Comparison of ENCODE assay signal across 8 cellular contexts in genomic region chr6:161418458-161418945, GRCh38.
A peak's percentile ranks its signal among the peaks of the same experiment; 100 is the strongest.
DNase-seq lines count a peak whose midpoint lies in the region; ATAC-seq and TF ChIP-seq lines count a peak whose summit lies in the region.

No MANE protein-coding gene starts in this region.

- H3K36me3 ChIP-seq in Panc1 (ENCODE audit: control insufficient read depth, insufficient read depth, low read length) = no peaks in the 10 kb centered on the region
- no peaks in the 10 kb centered on the region for H3K36me3 ChIP-seq in liver (ENCODE audit: control insufficient read depth in 4 of 4, insufficient read depth in 3 of 4, low read depth in 1 of 4, low read length in 3 of 4)
- H3K36me3 ChIP-seq in transverse colon = no peaks in the 10 kb centered on the region

- POLR2A ChIA-PET in Panc1 (lab: Charles Lee) = no interaction called here

- TF ChIP-seq EP300 in Ishikawa (IDR thresholded peaks at IDR 0.05; ENCODE audit: borderline replicate concordance) (no peak), transverse colon (IDR thresholded peaks at IDR 0.05; ENCODE audit: low read depth) (no peak)

- BruUV-seq in Panc1 (replicated peaks; lab: Mats Ljungman, UMichigan) = no TSS peak

- H3K9me3 ChIP-seq in Panc1 (ENCODE audit: control insufficient read depth, insufficient read depth, low read depth, low read length) (no peaks in the 10 kb centered on the region), liver (ENCODE audit: control insufficient read depth in 4 of 4, low read length in 3 of 4) (no peaks in the 10 kb centered on the region), transverse colon (no peaks in the 10 kb centered on the region)

- intact Hi-C loops in Panc1 (cut with micrococcal nuclease; ENCODE audit: unreplicated experiment) = loop anchor here (5.0 to 10.0 kb wide), 3 partner anchors 79 to 496 kb away; no protein-coding TSS in a partner anchor
- intact Hi-C loops in transverse colon (cut with DNase I; ENCODE audit: low total_unique reads) = loop anchor here (5.0 to 10.0 kb wide), 2 partner anchors 276 to 1544 kb away; no protein-coding TSS in a partner anchor

- no peak for TF ChIP-seq POLR2A in transverse colon (IDR thresholded peaks at IDR 0.05)

- H3K4me1 ChIP-seq in Panc1 (ENCODE audit: control insufficient read depth, insufficient read depth, low read length) (peaks cover 16% of the 10 kb centered on the region), liver (ENCODE audit: control insufficient read depth in 4 of 4, insufficient read depth in 4 of 4, low read length in 3 of 4) (peaks cover 0 to 8% (median 3%) of the 10 kb centered on the region in 4 donors), transverse colon (peaks cover 0 to 2% (median 0%) of the 10 kb centered on the region in 4 donors)

- peak; percentile 74 for TF ChIP-seq CTCF in Panc1 (IDR thresholded peaks at IDR 0.05)
- peak; percentile 46 for TF ChIP-seq CTCF in coronary artery (IDR thresholded peaks at IDR 0.05)
- peak; percentile 62 for TF ChIP-seq CTCF in liver (IDR thresholded peaks at IDR 0.05; ENCODE audit: low read depth, low read length, missing input control)
- TF ChIP-seq CTCF in transverse colon (IDR thresholded peaks at IDR 0.05) = peak; percentile 52 to 67 (median 63)

- H3K9ac ChIP-seq in liver (ENCODE audit: low read depth in 1 of 2, low read length in 2 of 2) = no peak overlapping the region

- peak; percentile 85 for TF ChIP-seq RAD21 in Ishikawa (IDR thresholded peaks at IDR 0.05; ENCODE audit: low read depth)
- TF ChIP-seq RAD21 in liver (IDR thresholded peaks at IDR 0.05) = peak; percentile 91 to 92

- ATAC-seq in Panc1 (peak; percentile 80), HG03280 (IDR thresholded peaks at IDR 0.05; ENCODE audit: unreplicated experiment) (no peak)

- DNase-seq in DMS53 treated with DMSO at 0.1 percent for 48 hours (lab: John Stamatoyannopoulos, UW; ENCODE audit: unreplicated experiment) = peak; percentile 40
- DNase-seq in GM19240 (ENCODE audit: insufficient read length, low spot score) = peak; percentile 14
- DNase-seq in Panc1 (ENCODE audit: low read depth, low spot score) = peak; percentile 43
- no peak for DNase-seq in coronary artery (ENCODE audit: low spot score)
- peak; percentile 12 for DNase-seq in transverse colon

- H3K27me3 ChIP-seq in Panc1 (ENCODE audit: control insufficient read depth, insufficient read depth, low read length) (no peaks in the 10 kb centered on the region), liver (ENCODE audit: control insufficient read depth in 4 of 4, insufficient read depth in 4 of 4, low read length in 3 of 4) (no peaks in the 10 kb centered on the region), transverse colon (no peaks in the 10 kb centered on the region)

- CTCF ChIA-PET in Panc1 (lab: Charles Lee) = interaction anchor here (0.5 to 1.2 kb wide), 7 partner anchors 8 to 290 kb away, joined by 3 to 6 read pairs (median 4); no protein-coding TSS in a partner anchor

- H3K27ac ChIP-seq in Panc1 (ENCODE audit: low read length) = peak overlapping the region; percentile 48
- H3K27ac ChIP-seq in coronary artery = no peak overlapping the region
- no peak overlapping the region for H3K27ac ChIP-seq in liver (ENCODE audit: low read depth in 1 of 2, low read length in 2 of 2)
- H3K27ac ChIP-seq in transverse colon = no peak overlapping the region

- WGBS in liver = 18% methylated on average over 7 of the region's 7 CpGs
- 10 to 19% methylated on average over 5 to 7 of the region's 7 CpGs for WGBS in transverse colon (ENCODE audit: low coverage in 1 of 2), 2 donors

- in situ Hi-C loops in Panc1 (cut with HindIII; ENCODE audit: low pct_unique_long_range_greater_than_20kb, low sequenced_read_pairs) = no loop called here
- in situ Hi-C loops in transverse colon (cut with MboI; ENCODE audit: low pct_ligation_motif_present in 1 of 4, low pct_unique_long_range_greater_than_20kb in 1 of 4, low sequenced_read_pairs in 3 of 4) = loop anchor here in 2 of 4 donors (25.0 kb wide), 2 partner anchors 269 to 1319 kb away; partner anchors contain the start of genes PACRG (in 1 of the 2) and PRKN (in 1 of the 2)

- H3K4me3 ChIP-seq in Panc1 (ENCODE audit: low read depth in 2 of 2, low read length in 2 of 2) (no peak overlapping the region), coronary artery (no peak overlapping the region), liver (ENCODE audit: low read depth in 1 of 3, low read length in 3 of 3) (no peak overlapping the region), transverse colon (no peak overlapping the region)

TF ChIP-seq in Ishikawa, 13 proteins besides CTCF, POLR2A, EP300 and RAD21 (continues in another document):
- TF ChIP-seq TEAD4 (IDR thresholded peaks at IDR 0.05) = no peak
- TF ChIP-seq FOXM1 (IDR thresholded peaks at IDR 0.05; ENCODE audit: borderline replicate concordance, low read depth) = no peak
- no peak for TF ChIP-seq USF1 (IDR thresholded peaks at IDR 0.05)
- no peak for TF ChIP-seq MAX (IDR thresholded peaks at IDR 0.05)
- no peak for TF ChIP-seq ZBTB7A (IDR thresholded peaks at IDR 0.05; ENCODE audit: low read depth)
- TF ChIP-seq TAF1 (IDR thresholded peaks at IDR 0.05; ENCODE audit: low read depth) = no peak
- TF ChIP-seq TCF12 (IDR thresholded peaks at IDR 0.05; ENCODE audit: low read depth) = no peak

TF ChIP-seq in liver, 16 proteins besides CTCF, POLR2A, EP300 and RAD21:
- no peak for TF ChIP-seq HNF4A (conservative IDR thresholded peaks at IDR 0.05)
- no peak for TF ChIP-seq ATF3 (IDR thresholded peaks at IDR 0.05)
- TF ChIP-seq HNF4G (IDR thresholded peaks at IDR 0.05) = no peak
- no peak for TF ChIP-seq NR2F2 (IDR thresholded peaks at IDR 0.05)
- no peak for TF ChIP-seq RXRA (IDR thresholded peaks at IDR 0.05)
- no peak for TF ChIP-seq FOXA1 (IDR thresholded peaks at IDR 0.05)
- TF ChIP-seq EGR1 (IDR thresholded peaks at IDR 0.05; ENCODE audit: low read depth in 2 of 2) = no peak
- TF ChIP-seq SP1 (IDR thresholded peaks at IDR 0.05) = no peak
- TF ChIP-seq GABPA (IDR thresholded peaks at IDR 0.05 in 1 of 2, conservative IDR thresholded peaks at IDR 0.05 in 1 of 2) = no peak
- no peak for TF ChIP-seq REST (IDR thresholded peaks at IDR 0.05)
- TF ChIP-seq MAX (IDR thresholded peaks at IDR 0.05) = no peak
- TF ChIP-seq TAF1 (conservative IDR thresholded peaks at IDR 0.05) = no peak
- no peak for TF ChIP-seq YY1 (IDR thresholded peaks at IDR 0.05)
